9 cellular contexts compared by ENCODE assay signal in the genomic region with DNA sequence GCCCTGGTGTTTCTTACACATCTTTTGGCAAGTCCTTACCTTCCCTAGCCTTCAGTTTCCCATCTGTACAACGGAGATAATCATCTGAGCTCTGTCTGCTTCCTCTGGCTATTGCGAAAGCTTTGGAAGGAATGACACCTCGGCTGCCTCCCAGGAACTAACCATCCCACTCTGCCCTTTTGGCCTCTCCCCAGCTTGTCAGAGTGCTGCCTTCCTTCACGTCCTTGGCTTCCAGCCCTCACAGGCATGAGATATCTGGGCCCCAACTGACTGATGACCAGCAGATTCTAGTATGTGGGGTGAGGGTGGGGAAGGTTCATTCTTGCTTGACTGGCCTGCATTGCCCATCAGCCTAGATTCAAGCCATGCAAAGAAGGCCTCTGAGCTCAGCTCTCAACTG.
DNase-seq lines count a peak whose midpoint lies in the region; ATAC-seq and TF ChIP-seq lines count a peak whose summit lies in the region.
"Had no signal": no experiment of that assay in that cellular context is flagged by ENCODE, and none has a peak within 500 bp of the region (broad histone marks: within the 10 kb centered on the region; RNA-seq: fewer than 3 reads in every experiment).

No MANE protein-coding gene starts in this region.

- peaks cover 13% of the 10 kb centered on the region for H3K4me1 ChIP-seq in MM.1S (ENCODE audit: low read length)

- H3K4me2 ChIP-seq in MM.1S (ENCODE audit: low read depth, low read length): no peak overlapping the region

- no peaks in the 10 kb centered on the region for H3K9me2 ChIP-seq in MM.1S (replicated peaks; ENCODE audit: insufficient read depth, low read length)

- no peaks in the 10 kb centered on the region for H3K9me3 ChIP-seq in MM.1S (replicated peaks; ENCODE audit: insufficient read depth, low read length)

- H3K9ac ChIP-seq in MM.1S (ENCODE audit: low read length): no peak overlapping the region

- no peak for TF ChIP-seq CTCF in MM.1S (IDR thresholded peaks at IDR 0.05; ENCODE audit: low read length)
- no peak for TF ChIP-seq CTCF in GM20000 (IDR thresholded peaks at IDR 0.05; ENCODE audit: extremely low read depth, missing control alignments)

- peaks cover 5% of the 10 kb centered on the region; the same call in 1 of the 2 replicates for H3F3A ChIP-seq in MM.1S (ENCODE audit: insufficient read depth, low read length)

- no peak overlapping the region for H3K4me3 ChIP-seq in MM.1S (ENCODE audit: low read length)

- H4K20me1 ChIP-seq in MM.1S (ENCODE audit: insufficient read depth, low read length): no peaks in the 10 kb centered on the region

- peak; percentile 91 for ATAC-seq in SK-N-SH treated with all-trans-retinoic acid at 6 μM for 48 hours
- ATAC-seq in Right ventricle myocardium inferior: peak; percentile 90

- in situ Hi-C loops in Caki2 (cut with HindIII; ENCODE audit: low pct_unique_long_range_greater_than_20kb, low sequenced_read_pairs): no loop called here

- no peaks in the 10 kb centered on the region for H3K36me3 ChIP-seq in MM.1S (replicated peaks; ENCODE audit: insufficient read depth, low read length)

- DNase-seq in Caki2 (ENCODE audit: low read depth) (peak; percentile 40), Right ventricle myocardium inferior (ENCODE audit: missing footprints) (peak; percentile 80), posterior vena cava (ENCODE audit: low spot score) (peak; percentile 83), MM.1S (no peak), anterior cingulate cortex (lab: John Stamatoyannopoulos, UW) (no peak), GM20000 (ENCODE audit: low spot score) (no peak), Ammon's horn (ENCODE audit: low spot score) (no peak)
- DNase-seq: activated naive CD8-positive, alpha-beta T cell treated with anti-CD3 and anti-CD28 coated beads, Interleukin-2, amount 10 ng/mL, durations not matched to agents 7 days and 5 days had no signal

- H3K27me3 ChIP-seq in MM.1S (replicated peaks; ENCODE audit: insufficient read depth, low read length): no peaks in the 10 kb centered on the region

- H3K79me2 ChIP-seq in MM.1S (ENCODE audit: low read length): no peaks in the 10 kb centered on the region

- H2AFZ ChIP-seq in MM.1S (ENCODE audit: low read length): no peak overlapping the region

- H3K27ac ChIP-seq in MM.1S (ENCODE audit: low read length): no peak overlapping the region

- intact Hi-C loops in Right ventricle myocardium inferior (cut with DNase I): loop anchor here (1.0 kb wide), 1 partner anchor 24 kb away; no protein-coding TSS in a partner anchor
- intact Hi-C loops in posterior vena cava (cut with DNase I): no loop called here

TF ChIP-seq in SK-N-SH treated with all-trans-retinoic acid at 6 μM for 48 hours, 23 proteins besides CTCF, POLR2A, EP300 and RAD21:
- TF ChIP-seq, protein P1, sequence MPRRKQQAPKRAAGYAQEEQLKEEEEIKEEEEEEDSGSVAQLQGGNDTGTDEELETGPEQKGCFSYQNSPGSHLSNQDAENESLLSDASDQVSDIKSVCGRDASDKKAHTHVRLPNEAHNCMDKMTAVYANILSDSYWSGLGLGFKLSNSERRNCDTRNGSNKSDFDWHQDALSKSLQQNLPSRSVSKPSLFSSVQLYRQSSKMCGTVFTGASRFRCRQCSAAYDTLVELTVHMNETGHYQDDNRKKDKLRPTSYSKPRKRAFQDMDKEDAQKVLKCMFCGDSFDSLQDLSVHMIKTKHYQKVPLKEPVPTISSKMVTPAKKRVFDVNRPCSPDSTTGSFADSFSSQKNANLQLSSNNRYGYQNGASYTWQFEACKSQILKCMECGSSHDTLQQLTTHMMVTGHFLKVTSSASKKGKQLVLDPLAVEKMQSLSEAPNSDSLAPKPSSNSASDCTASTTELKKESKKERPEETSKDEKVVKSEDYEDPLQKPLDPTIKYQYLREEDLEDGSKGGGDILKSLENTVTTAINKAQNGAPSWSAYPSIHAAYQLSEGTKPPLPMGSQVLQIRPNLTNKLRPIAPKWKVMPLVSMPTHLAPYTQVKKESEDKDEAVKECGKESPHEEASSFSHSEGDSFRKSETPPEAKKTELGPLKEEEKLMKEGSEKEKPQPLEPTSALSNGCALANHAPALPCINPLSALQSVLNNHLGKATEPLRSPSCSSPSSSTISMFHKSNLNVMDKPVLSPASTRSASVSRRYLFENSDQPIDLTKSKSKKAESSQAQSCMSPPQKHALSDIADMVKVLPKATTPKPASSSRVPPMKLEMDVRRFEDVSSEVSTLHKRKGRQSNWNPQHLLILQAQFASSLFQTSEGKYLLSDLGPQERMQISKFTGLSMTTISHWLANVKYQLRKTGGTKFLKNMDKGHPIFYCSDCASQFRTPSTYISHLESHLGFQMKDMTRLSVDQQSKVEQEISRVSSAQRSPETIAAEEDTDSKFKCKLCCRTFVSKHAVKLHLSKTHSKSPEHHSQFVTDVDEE (CRISPR knock-in tag; IDR thresholded peaks at IDR 0.05): no peak
- TF ChIP-seq ISL1 (CRISPR knock-in tag; IDR thresholded peaks at IDR 0.05) (peak; percentile 56; the same call in 1 of the 2 replicates), OSR1 (CRISPR knock-in tag; IDR thresholded peaks at IDR 0.05) (no peak), CSDC2 (CRISPR knock-in tag; IDR thresholded peaks at IDR 0.05) (no peak), TOX (CRISPR knock-in tag; IDR thresholded peaks at IDR 0.05; ENCODE audit: borderline replicate concordance) (no peak)
- TF ChIP-seq, protein P2, sequence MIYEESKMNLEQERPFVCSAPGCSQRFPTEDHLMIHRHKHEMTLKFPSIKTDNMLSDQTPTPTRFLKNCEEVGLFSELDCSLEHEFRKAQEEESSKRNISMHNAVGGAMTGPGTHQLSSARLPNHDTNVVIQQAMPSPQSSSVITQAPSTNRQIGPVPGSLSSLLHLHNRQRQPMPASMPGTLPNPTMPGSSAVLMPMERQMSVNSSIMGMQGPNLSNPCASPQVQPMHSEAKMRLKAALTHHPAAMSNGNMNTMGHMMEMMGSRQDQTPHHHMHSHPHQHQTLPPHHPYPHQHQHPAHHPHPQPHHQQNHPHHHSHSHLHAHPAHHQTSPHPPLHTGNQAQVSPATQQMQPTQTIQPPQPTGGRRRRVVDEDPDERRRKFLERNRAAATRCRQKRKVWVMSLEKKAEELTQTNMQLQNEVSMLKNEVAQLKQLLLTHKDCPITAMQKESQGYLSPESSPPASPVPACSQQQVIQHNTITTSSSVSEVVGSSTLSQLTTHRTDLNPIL (CRISPR knock-in tag; IDR thresholded peaks at IDR 0.05; ENCODE audit: low read depth): no peak

Comparison
In these comparisons a context has a peak if more than half of its experiments do, and no peak if none do; other contexts are left out.
1. DNase-seq: peak in Caki2 (single experiment), Right ventricle myocardium inferior (single experiment) and posterior vena cava (single experiment); none in MM.1S (single experiment), anterior cingulate cortex (0 of 58), GM20000 (single experiment) and Ammon's horn (single experiment).